Comparison of ENCODE assay signal across 1 cellular context in genomic region chr17:57132663-57133062, GRCh38.
TF ChIP-seq lines count a peak whose summit lies in the region.

No MANE protein-coding gene starts in this region.

TF ChIP-seq in GM23338, 12 proteins besides CTCF, POLR2A, EP300 and RAD21 (continued from another document):
- no peak for TF ChIP-seq ZNF462 (CRISPR knock-in tag; IDR thresholded peaks at IDR 0.05)
